In the genomic region with DNA sequence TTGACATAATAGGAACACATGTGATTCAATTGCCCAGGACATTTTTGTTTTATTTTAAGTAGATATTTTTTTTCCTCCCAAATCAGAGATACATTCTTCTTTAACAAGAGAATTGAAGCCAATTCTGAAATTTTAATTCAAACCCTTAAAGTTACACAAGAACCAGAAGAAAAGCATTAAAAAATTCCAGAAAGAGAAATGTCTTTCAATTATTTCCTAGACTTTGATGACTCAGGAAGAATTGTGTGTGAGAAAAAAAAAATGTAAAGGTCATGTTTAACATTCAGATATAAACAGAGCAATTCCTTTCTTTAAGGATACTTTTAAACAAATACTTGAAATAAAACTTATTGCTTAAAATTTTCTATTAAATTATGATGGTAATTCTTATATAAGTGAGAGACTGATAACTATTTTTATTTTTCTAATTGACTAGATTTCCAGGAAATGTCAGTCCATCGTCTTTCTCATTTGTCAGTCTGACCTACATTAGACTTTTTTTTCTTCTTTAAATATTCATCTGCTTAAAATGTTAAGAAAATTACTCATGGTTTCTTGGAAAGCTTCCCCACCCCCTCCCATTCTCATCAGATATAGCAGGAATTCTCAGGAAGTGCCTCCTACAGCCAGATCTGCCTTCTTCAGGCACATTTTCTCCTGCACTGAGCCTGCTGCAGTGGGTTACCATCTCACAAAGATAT, we compare ENCODE assay signal across 11 cellular contexts.
DNase-seq lines count a peak whose midpoint lies in the region; ATAC-seq and TF ChIP-seq lines count a peak whose summit lies in the region.
"Had no signal": no experiment of that assay in that cellular context is flagged by ENCODE, and none has a peak within 500 bp of the region (broad histone marks: within the 10 kb centered on the region; RNA-seq: fewer than 3 reads in every experiment).

No MANE protein-coding gene starts in this region.

- no peaks in the 10 kb centered on the region for H3K27me3 Mint-ChIP-seq in activated CD4-positive, alpha-beta memory T cell treated with anti-CD3 and anti-CD28 coated beads for 36 hours
- no peaks in the 10 kb centered on the region for H3K27me3 Mint-ChIP-seq in activated CD4-positive, alpha-beta memory T cell treated with anti-CD3 and anti-CD28 coated beads, Interleukin-2, amount 10 ng/mL, durations not matched to agents 7 days and 5 days

- no peak overlapping the region for H3K4me3 ChIP-seq in fibroblast of villous mesenchyme (ENCODE audit: low read depth, low read length)

- ATAC-seq in SK-N-SH treated with all-trans-retinoic acid at 6 μM for 48 hours = peak; percentile 90
- no peak for ATAC-seq in GM18498 (IDR thresholded peaks at IDR 0.05; ENCODE audit: unreplicated experiment)
- ATAC-seq: left lobe of liver had no signal

- H3K4me1 Mint-ChIP-seq in activated CD4-positive, alpha-beta memory T cell treated with anti-CD3 and anti-CD28 coated beads for 36 hours (ENCODE audit: low read depth) = peaks cover 15% of the 10 kb centered on the region
- peaks cover 11% of the 10 kb centered on the region for H3K4me1 Mint-ChIP-seq in activated CD4-positive, alpha-beta memory T cell treated with anti-CD3 and anti-CD28 coated beads, Interleukin-2, amount 10 ng/mL, durations not matched to agents 7 days and 5 days

- peak overlapping the region; percentile 53 for H3K27ac Mint-ChIP-seq in activated CD4-positive, alpha-beta memory T cell treated with anti-CD3 and anti-CD28 coated beads for 36 hours
- no peak overlapping the region for H3K27ac Mint-ChIP-seq in activated CD4-positive, alpha-beta memory T cell treated with anti-CD3 and anti-CD28 coated beads, Interleukin-2, amount 10 ng/mL, durations not matched to agents 7 days and 5 days

- intact Hi-C loops in activated CD4-positive, alpha-beta memory T cell treated with anti-CD3 and anti-CD28 coated beads for 36 hours (cut with micrococcal nuclease) = no loop called here

- no peak overlapping the region for H3K4me3 Mint-ChIP-seq in activated CD4-positive, alpha-beta memory T cell treated with anti-CD3 and anti-CD28 coated beads for 36 hours
- no peak overlapping the region for H3K4me3 Mint-ChIP-seq in activated CD4-positive, alpha-beta memory T cell treated with anti-CD3 and anti-CD28 coated beads, Interleukin-2, amount 10 ng/mL, durations not matched to agents 7 days and 5 days

- POLR2A ChIA-PET in activated CD4-positive, alpha-beta memory T cell treated with anti-CD3 and anti-CD28 coated beads for 36 hours (lab: Charles Lee) = no interaction called here
- POLR2A ChIA-PET in activated CD4-positive, alpha-beta memory T cell treated with anti-CD3 and anti-CD28 coated beads, Interleukin-2, amount 10 ng/mL, durations not matched to agents 7 days and 5 days (lab: Charles Lee) = no interaction called here

- no peak for TF ChIP-seq CTCF in fibroblast of villous mesenchyme (IDR thresholded peaks at IDR 0.05; ENCODE audit: insufficient read depth, low read depth, low read length)

- DNase-seq in activated CD4-positive, alpha-beta memory T cell treated with anti-CD3 and anti-CD28 coated beads for 36 hours = no peak
- DNase-seq in activated CD4-positive, alpha-beta memory T cell treated with anti-CD3 and anti-CD28 coated beads, Interleukin-2, amount 10 ng/mL, durations not matched to agents 7 days and 5 days = no peak
- peak; percentile 80 for DNase-seq in fibroblast of villous mesenchyme (ENCODE audit: low read depth)
- DNase-seq in renal cortical epithelial cell (ENCODE audit: low read depth) = peak; percentile 84
- no peak for DNase-seq in NCI-H446 treated with DMSO at 0.1 percent for 48 hours (lab: John Stamatoyannopoulos, UW)
- no peak for DNase-seq in G401 (ENCODE audit: low spot score)
- DNase-seq: activated naive CD4-positive, alpha-beta T cell treated with anti-CD3 and anti-CD28 coated beads, Interleukin-2, amount 50 U/mL, for 16 hours; BE2C had no signal

- in situ Hi-C loops in G401 (cut with HindIII; ENCODE audit: low sequenced_read_pairs) = no loop called here

- no peaks in the 10 kb centered on the region for H3K9me3 Mint-ChIP-seq in activated CD4-positive, alpha-beta memory T cell treated with anti-CD3 and anti-CD28 coated beads for 36 hours
- peaks cover 13% of the 10 kb centered on the region for H3K9me3 Mint-ChIP-seq in activated CD4-positive, alpha-beta memory T cell treated with anti-CD3 and anti-CD28 coated beads, Interleukin-2, amount 10 ng/mL, durations not matched to agents 7 days and 5 days

- CTCF ChIA-PET in activated CD4-positive, alpha-beta memory T cell treated with anti-CD3 and anti-CD28 coated beads for 36 hours (lab: Charles Lee) = no interaction called here
- CTCF ChIA-PET in activated CD4-positive, alpha-beta memory T cell treated with anti-CD3 and anti-CD28 coated beads, Interleukin-2, amount 10 ng/mL, durations not matched to agents 7 days and 5 days (lab: Charles Lee) = no interaction called here

- H3K36me3 Mint-ChIP-seq in activated CD4-positive, alpha-beta memory T cell treated with anti-CD3 and anti-CD28 coated beads for 36 hours = no peaks in the 10 kb centered on the region
- peaks cover 3% of the 10 kb centered on the region for H3K36me3 Mint-ChIP-seq in activated CD4-positive, alpha-beta memory T cell treated with anti-CD3 and anti-CD28 coated beads, Interleukin-2, amount 10 ng/mL, durations not matched to agents 7 days and 5 days (ENCODE audit: low read depth)

TF ChIP-seq in SK-N-SH treated with all-trans-retinoic acid at 6 μM for 48 hours, 23 proteins besides CTCF, POLR2A, EP300 and RAD21:
- TF ChIP-seq ISL1 (CRISPR knock-in tag; IDR thresholded peaks at IDR 0.05) (peak; percentile 23; the same call in 1 of the 2 replicates), TSHZ2 (CRISPR knock-in tag; IDR thresholded peaks at IDR 0.05) (no peak), OSR1 (CRISPR knock-in tag; IDR thresholded peaks at IDR 0.05) (no peak), PATZ1 (CRISPR knock-in tag; IDR thresholded peaks at IDR 0.05; ENCODE audit: borderline replicate concordance) (no peak), ZFP3 (CRISPR knock-in tag; IDR thresholded peaks at IDR 0.05) (no peak), ZNF70 (CRISPR knock-in tag; IDR thresholded peaks at IDR 0.05) (no peak)

Comparison
In these comparisons a context has a peak if more than half of its experiments do, and no peak if none do; other contexts are left out.
1. DNase-seq: peak in fibroblast of villous mesenchyme (single experiment) and renal cortical epithelial cell (single experiment); none in activated CD4-positive, alpha-beta memory T cell treated with anti-CD3 and anti-CD28 coated beads for 36 hours (single experiment), activated CD4-positive, alpha-beta memory T cell treated with anti-CD3 and anti-CD28 coated beads, Interleukin-2, amount 10 ng/mL, durations not matched to agents 7 days and 5 days (single experiment), NCI-H446 treated with DMSO at 0.1 percent for 48 hours (single experiment) and G401 (single experiment).